ENCODE assay signal across 8 cellular contexts in genomic region chr17:8222380-8222629, GRCh38. TPM values are rescaled to one million over a fixed set of nuclear protein-coding genes. Genes with fewer than 3 reads are reported as not detected.
DNase-seq lines count a peak whose midpoint lies in the region; ATAC-seq, FAIRE-seq and TF ChIP-seq lines count a peak whose summit lies in the region.

No MANE protein-coding gene starts in this region.

- dilution Hi-C loops in endothelial cell of umbilical vein (cut with MboI; ENCODE audit: extremely low pct_ligation_motif_present, low sequenced_read_pairs) = no loop called here

- no peaks in the 10 kb centered on the region for H3K9me3 ChIP-seq in HCT116 (ENCODE audit: control insufficient read depth in 1 of 2, insufficient read depth in 1 of 2, low read depth in 1 of 2, low read length in 2 of 2)
- no peaks in the 10 kb centered on the region for H3K9me3 ChIP-seq in endothelial cell of umbilical vein (replicated peaks; ENCODE audit: control insufficient read depth, insufficient read depth, low read length)
- H3K9me3 ChIP-seq in parathyroid adenoma (ENCODE audit: control insufficient read depth, low read length) = no peaks in the 10 kb centered on the region

- H3K27me3 ChIP-seq in HCT116 (ENCODE audit: insufficient read depth, low read length) (no peaks in the 10 kb centered on the region), endothelial cell of umbilical vein (ENCODE audit: control insufficient read depth in 2 of 2, insufficient read depth in 2 of 2, low read length in 2 of 2) (no peaks in the 10 kb centered on the region), parathyroid adenoma (ENCODE audit: control insufficient read depth, insufficient read depth, low read length) (no peaks in the 10 kb centered on the region)

- TF ChIP-seq CTCF in HCT116 (IDR thresholded peaks at IDR 0.05 in 2 of 3, conservative IDR thresholded peaks at IDR 0.05 in 1 of 3; ENCODE audit: borderline replicate concordance in 1 of 3, insufficient read depth in 1 of 3, low read depth in 2 of 3, low read length in 2 of 3) (no peak), endothelial cell of umbilical vein (IDR thresholded peaks at IDR 0.05; ENCODE audit: extremely low read depth in 1 of 2, insufficient read depth in 1 of 2, low read depth in 1 of 2, low read length in 2 of 2) (no peak), parathyroid adenoma (IDR thresholded peaks at IDR 0.05) (no peak)

- CTCF ChIA-PET in HCT116 (lab: Charles Lee) (interaction anchor here (0.8 to 1.2 kb wide), 6 partner anchors 24 to 149 kb away, joined by 3 to 4 read pairs (median 3); partner anchors contain the start of genes BORCS6 and CTC1), endothelial cell of umbilical vein (lab: Charles Lee) (interaction anchor here (1.0 to 3.4 kb wide), 9 partner anchors 11 to 162 kb away, joined by 3 to 34 read pairs (median 7); partner anchors contain the start of genes AURKB, BORCS6 and CTC1)

- H2AFZ ChIP-seq in HCT116 (ENCODE audit: low read depth, low read length, poor library complexity, severe bottlenecking) = no peak overlapping the region
- no peak overlapping the region for H2AFZ ChIP-seq in endothelial cell of umbilical vein (ENCODE audit: low read depth, low read length)
- H2AFZ ChIP-seq in parathyroid adenoma = peak overlapping the region; percentile 81

- H3K9ac ChIP-seq in HCT116 (ENCODE audit: low read length) (peak overlapping the region; percentile 91), endothelial cell of umbilical vein (replicated peaks; ENCODE audit: extremely low read depth, insufficient read depth, low read length) (peak overlapping the region; percentile 85), parathyroid adenoma (no peak overlapping the region)

- H4K20me1 ChIP-seq in HCT116 (ENCODE audit: insufficient read depth) = no peaks in the 10 kb centered on the region
- H4K20me1 ChIP-seq in endothelial cell of umbilical vein (replicated peaks; ENCODE audit: control insufficient read depth, extremely low read depth, insufficient read depth, low read length) = no peaks in the 10 kb centered on the region

- RAD21 ChIA-PET in HCT116 (lab: Charles Lee; ENCODE audit: low non-redundant PET in 1 of 2, low total read pairs in 2 of 2, uncharacterized antibody in 2 of 2, unreplicated experiment in 2 of 2) = interaction anchor here (1.0 to 1.9 kb wide), 5 partner anchors 25 to 83 kb away, joined by 3 to 6 read pairs (median 4); partner anchors contain the start of genes BORCS6 (in 1 of the 2) and CTC1 (in 1 of the 2)

- no peak for FAIRE-seq in endothelial cell of umbilical vein (lab: Jason Lieb, UNC)

- H3K9me2 ChIP-seq in HCT116 (ENCODE audit: insufficient read depth) = no peaks in the 10 kb centered on the region

- no peaks in the 10 kb centered on the region for H3K36me3 ChIP-seq in HCT116 (ENCODE audit: control insufficient read depth in 1 of 2, insufficient read depth in 2 of 2, low read length in 2 of 2)
- H3K36me3 ChIP-seq in endothelial cell of umbilical vein (ENCODE audit: control insufficient read depth in 2 of 2, extremely low read depth in 1 of 2, insufficient read depth in 2 of 2, low read length in 2 of 2) = no peaks in the 10 kb centered on the region
- H3K36me3 ChIP-seq in parathyroid adenoma (ENCODE audit: control insufficient read depth, insufficient read depth, low read length) = no peaks in the 10 kb centered on the region

- no peak for TF ChIP-seq RAD21 in HCT116 (IDR thresholded peaks at IDR 0.05; ENCODE audit: low read depth)

- intact Hi-C loops in HCT116 (cut with micrococcal nuclease) = loop anchor here (1.0 to 10.0 kb wide), 3 partner anchors 35 to 152 kb away; partner anchors contain the start of gene KRABD2
- intact Hi-C loops in endothelial cell of umbilical vein (cut with micrococcal nuclease) = loop anchor here (1.0 kb wide), 3 partner anchors 35 to 102 kb away; no protein-coding TSS in a partner anchor

- H3K4me2 ChIP-seq in HCT116 (ENCODE audit: low read length) (peak overlapping the region; percentile 93), endothelial cell of umbilical vein (ENCODE audit: insufficient read depth, low read length) (peak overlapping the region; percentile 55), parathyroid adenoma (ENCODE audit: low read length) (peak overlapping the region; percentile 94)

- no peaks in the 10 kb centered on the region for H3K79me2 ChIP-seq in HCT116 (ENCODE audit: insufficient read depth, low read length)
- H3K79me2 ChIP-seq in endothelial cell of umbilical vein (ENCODE audit: control insufficient read depth, insufficient read depth, low read length) = no peaks in the 10 kb centered on the region
- H3K79me2 ChIP-seq in parathyroid adenoma = no peaks in the 10 kb centered on the region

- H3K4me3 ChIP-seq in HCT116 (replicated peaks in 1 of 2; ENCODE audit: low read depth in 1 of 2, low read length in 2 of 2) (peak overlapping the region; percentile 82 to 86), endothelial cell of umbilical vein (replicated peaks in 1 of 3; ENCODE audit: insufficient read depth in 1 of 3, low read depth in 1 of 3, low read length in 3 of 3) (peak overlapping the region; percentile 10 to 66 (median 41)), parathyroid adenoma (ENCODE audit: low read depth, low read length) (peak overlapping the region; percentile 86)

- POLR2A ChIA-PET in HCT116 (lab: Charles Lee) = interaction anchor here (0.7 to 7.5 kb wide), 8 partner anchors 10 to 103 kb away, joined by 3 to 63 read pairs (median 30); partner anchors contain the start of genes ALOXE3, AURKB, BORCS6 and CTC1
- POLR2A ChIA-PET in endothelial cell of umbilical vein (lab: Charles Lee) = interaction anchor here (1.5 to 2.7 kb wide), 4 partner anchors 12 to 49 kb away, joined by 3 to 14 read pairs (median 10); partner anchors contain the start of genes AURKB and BORCS6

- BruUV-seq in HCT116 (replicated peaks; lab: Mats Ljungman, UMichigan) = no TSS peak
- BruUV-seq in endothelial cell of umbilical vein (replicated peaks; lab: Mats Ljungman, UMichigan) = no TSS peak

- H3K4me1 ChIP-seq in HCT116 (ENCODE audit: control insufficient read depth in 1 of 2, insufficient read depth in 2 of 2, low read length in 2 of 2) = peaks cover 47 to 91% of the 10 kb centered on the region in 2 experiments
- H3K4me1 ChIP-seq in endothelial cell of umbilical vein (ENCODE audit: control insufficient read depth, extremely low read depth, insufficient read depth, low read length) = peaks cover 9% of the 10 kb centered on the region
- peaks cover 9% of the 10 kb centered on the region for H3K4me1 ChIP-seq in parathyroid adenoma

- ATAC-seq in GM18498 (IDR thresholded peaks at IDR 0.05; ENCODE audit: unreplicated experiment) (peak; percentile 37), HCT116 (no peak), left lobe of liver (no peak)

- no peak for TF ChIP-seq POLR2A in HCT116 (IDR thresholded peaks at IDR 0.05; ENCODE audit: borderline replicate concordance, extremely low read depth, insufficient read depth, insufficient read length)
- TF ChIP-seq POLR2A in endothelial cell of umbilical vein (IDR thresholded peaks at IDR 0.05; ENCODE audit: low read depth, low read length) = no peak

- H3K27ac ChIP-seq in HCT116 (ENCODE audit: low read depth, low read length) (peak overlapping the region; percentile 83), endothelial cell of umbilical vein (ENCODE audit: insufficient read depth, low read depth, low read length) (peak overlapping the region; percentile 90), parathyroid adenoma (peak overlapping the region; percentile 98)

- H3K9me1 ChIP-seq in endothelial cell of umbilical vein (replicated peaks; ENCODE audit: control insufficient read depth, extremely low read depth, insufficient read depth, low read length) = no peaks in the 10 kb centered on the region

- DNase-seq in HCT116 (ENCODE audit: low read depth, low spot score) = peak; percentile 83
- peak; percentile 98 for DNase-seq in OCI-M1 (lab: John Stamatoyannopoulos, UW)
- DNase-seq in endothelial cell of umbilical vein (ENCODE audit: low read depth, low spot score) = no peak
- no peak for DNase-seq in A172 (ENCODE audit: low spot score)
- no peak for DNase-seq in left lobe of liver (ENCODE audit: low spot score)
- no peak for DNase-seq in NOMO-1 treated with DMSO at 0.1 percent for 48 hours (lab: John Stamatoyannopoulos, UW; ENCODE audit: unreplicated experiment)

RNA-seq across cellular contexts. Expression of gene AURKB, which starts 11.9 kb away (rescaled TPM):
- total RNA-seq in HCT116 (2021; ENCODE audit: unreplicated experiment) (141 TPM), endothelial cell of umbilical vein (104 and 107 TPM in 2 replicates), left lobe of liver (0.68 TPM)
- polyA plus RNA-seq in HCT116 (2012) = 216 and 232 TPM in 2 replicates
- 67.8 and 69.2 TPM in 2 replicates for polyA plus RNA-seq in endothelial cell of umbilical vein
- 49.1 and 58.3 TPM in 2 replicates for polyA plus RNA-seq in endothelial cell of umbilical vein (2011; cell fraction: cytosol; rRNA removed)
- 205 and 232 TPM in 2 replicates for polyA plus RNA-seq in endothelial cell of umbilical vein (2011; cell fraction: nucleus; rRNA removed)
- 40.6 and 74.7 TPM in 2 replicates for polyA plus RNA-seq in endothelial cell of umbilical vein (2012)
- 39.4 and 45.9 TPM in 2 replicates for polyA minus RNA-seq in endothelial cell of umbilical vein
- polyA minus RNA-seq in endothelial cell of umbilical vein (2011; cell fraction: cytosol; rRNA and poly(A)+ RNA removed) = 30.4 TPM
- polyA minus RNA-seq in endothelial cell of umbilical vein (2011; cell fraction: nucleus; rRNA and poly(A)+ RNA removed) = 59.3 and 75.2 TPM in 2 replicates
- 110 and 114 TPM in 2 replicates for total RNA-seq in A172 (2014; rRNA removed; shearing (Covaris generic))

RNA-seq across cellular contexts. Expression of gene CTC1, which starts 25.6 kb away (rescaled TPM):
- total RNA-seq in HCT116 (2021; ENCODE audit: unreplicated experiment) = 80.4 TPM
- 22.8 and 31.9 TPM in 2 replicates for polyA plus RNA-seq in HCT116 (2012)
- 49.9 and 53.2 TPM in 2 replicates for total RNA-seq in endothelial cell of umbilical vein
- polyA plus RNA-seq in endothelial cell of umbilical vein = 36.3 and 38.3 TPM in 2 replicates
- 16.1 and 20.2 TPM in 2 replicates for polyA plus RNA-seq in endothelial cell of umbilical vein (2011; cell fraction: cytosol; rRNA removed)
- polyA plus RNA-seq in endothelial cell of umbilical vein (2011; cell fraction: nucleus; rRNA removed) = 193 and 243 TPM in 2 replicates
- polyA plus RNA-seq in endothelial cell of umbilical vein (2012) = 19.8 and 23.3 TPM in 2 replicates
- polyA minus RNA-seq in endothelial cell of umbilical vein = 32.1 and 64.0 TPM in 2 replicates
- 7.5 TPM for polyA minus RNA-seq in endothelial cell of umbilical vein (2011; cell fraction: cytosol; rRNA and poly(A)+ RNA removed)
- polyA minus RNA-seq in endothelial cell of umbilical vein (2011; cell fraction: nucleus; rRNA and poly(A)+ RNA removed) = 59.5 and 74.4 TPM in 2 replicates
- 3.2 and 7.7 TPM in 2 replicates for total RNA-seq in A172 (2014; rRNA removed; shearing (Covaris generic))
- total RNA-seq in left lobe of liver = 18.1 TPM

RNA-seq across cellular contexts. Expression of gene PFAS, which starts 26.8 kb away (rescaled TPM):
- total RNA-seq in HCT116 (2021; ENCODE audit: unreplicated experiment) (80.6 TPM), endothelial cell of umbilical vein (84.1 and 108 TPM in 2 replicates), left lobe of liver (18.9 TPM)
- polyA plus RNA-seq in HCT116 (2012) = 21.2 and 22.3 TPM in 2 replicates
- polyA plus RNA-seq in endothelial cell of umbilical vein = 31.4 and 34.1 TPM in 2 replicates
- polyA plus RNA-seq in endothelial cell of umbilical vein (2011; cell fraction: cytosol; rRNA removed) = 21.0 and 21.9 TPM in 2 replicates
- polyA plus RNA-seq in endothelial cell of umbilical vein (2011; cell fraction: nucleus; rRNA removed) = 155 and 168 TPM in 2 replicates
- 40.9 and 65.9 TPM in 2 replicates for polyA plus RNA-seq in endothelial cell of umbilical vein (2012)
- 113 and 126 TPM in 2 replicates for polyA minus RNA-seq in endothelial cell of umbilical vein
- polyA minus RNA-seq in endothelial cell of umbilical vein (2011; cell fraction: cytosol; rRNA and poly(A)+ RNA removed) = 63.9 TPM
- 64.9 and 69.7 TPM in 2 replicates for polyA minus RNA-seq in endothelial cell of umbilical vein (2011; cell fraction: nucleus; rRNA and poly(A)+ RNA removed)
- 28.0 and 29.3 TPM in 2 replicates for total RNA-seq in A172 (2014; rRNA removed; shearing (Covaris generic))

RNA-seq across cellular contexts. Expression of gene BORCS6, which starts 32.3 kb away (rescaled TPM):
- total RNA-seq in HCT116 (2021; ENCODE audit: unreplicated experiment) (6.4 TPM), endothelial cell of umbilical vein (8.3 and 9.0 TPM in 2 replicates), left lobe of liver (4.5 TPM)
- polyA plus RNA-seq in HCT116 (2012) = 4.7 and 5.4 TPM in 2 replicates
- 8.0 and 9.7 TPM in 2 replicates for polyA plus RNA-seq in endothelial cell of umbilical vein
- polyA plus RNA-seq in endothelial cell of umbilical vein (2011; cell fraction: cytosol; rRNA removed) = 4.8 and 6.6 TPM in 2 replicates
- 2.5 and 2.8 TPM in 2 replicates for polyA plus RNA-seq in endothelial cell of umbilical vein (2011; cell fraction: nucleus; rRNA removed)
- polyA plus RNA-seq in endothelial cell of umbilical vein (2012) = 3.7 and 4.4 TPM in 2 replicates
- 3.1 and 4.6 TPM in 2 replicates for polyA minus RNA-seq in endothelial cell of umbilical vein
- 8.5 TPM for polyA minus RNA-seq in endothelial cell of umbilical vein (2011; cell fraction: cytosol; rRNA and poly(A)+ RNA removed)
- polyA minus RNA-seq in endothelial cell of umbilical vein (2011; cell fraction: nucleus; rRNA and poly(A)+ RNA removed) = 1.0 and 2.1 TPM in 2 replicates
- total RNA-seq in A172 (2014; rRNA removed; shearing (Covaris generic)) = 8.8 and 10.9 TPM in 2 replicates

RNA-seq across cellular contexts. Expression of gene TMEM107, which starts 46.1 kb away (rescaled TPM):
- 30.1 TPM for total RNA-seq in HCT116 (2021; ENCODE audit: unreplicated experiment)
- 30.8 and 40.9 TPM in 2 replicates for polyA plus RNA-seq in HCT116 (2012)
- 20.0 and 20.4 TPM in 2 replicates for total RNA-seq in endothelial cell of umbilical vein
- polyA plus RNA-seq in endothelial cell of umbilical vein = 31.6 and 36.9 TPM in 2 replicates
- 19.7 and 20.9 TPM in 2 replicates for polyA plus RNA-seq in endothelial cell of umbilical vein (2011; cell fraction: cytosol; rRNA removed)
- polyA plus RNA-seq in endothelial cell of umbilical vein (2011; cell fraction: nucleus; rRNA removed) = 13.5 and 14.4 TPM in 2 replicates
- polyA plus RNA-seq in endothelial cell of umbilical vein (2012) = 15.9 and 18.3 TPM in 2 replicates
- polyA minus RNA-seq in endothelial cell of umbilical vein = 80.7 and 114 TPM in 2 replicates
- polyA minus RNA-seq in endothelial cell of umbilical vein (2011; cell fraction: cytosol; rRNA and poly(A)+ RNA removed) = 29.3 TPM
- polyA minus RNA-seq in endothelial cell of umbilical vein (2011; cell fraction: nucleus; rRNA and poly(A)+ RNA removed) = 65.0 and 76.3 TPM in 2 replicates
- 35.8 and 39.3 TPM in 2 replicates for total RNA-seq in A172 (2014; rRNA removed; shearing (Covaris generic))
- total RNA-seq in left lobe of liver = 3.6 TPM

Comparison
In these comparisons a context has a peak if more than half of its experiments do, and no peak if none do; other contexts are left out.
1. DNase-seq: peak in HCT116 (single experiment) and OCI-M1 (single experiment); none in endothelial cell of umbilical vein (single experiment), A172 (single experiment), left lobe of liver (single experiment) and NOMO-1 treated with DMSO at 0.1 percent for 48 hours (single experiment).
2. RNA of gene AURKB, which starts 11.9 kb away (total RNA-seq): 141 TPM in HCT116 (single experiment), 110 to 114 TPM in A172 and 104 to 107 TPM in endothelial cell of umbilical vein; 0.68 TPM in left lobe of liver (single experiment); every median in the first group is over 10 times any median in the second.
3. Peak in every context shown above with its lines, with median percentiles within 50 percentile points of each other: H3K27ac ChIP-seq, H3K4me2 ChIP-seq and H3K4me3 ChIP-seq.